In genomic region chr6:143158113-143158581, GRCh38 we compare ENCODE assay signal across 18 cellular contexts.
DNase-seq lines count a peak whose midpoint lies in the region; ATAC-seq, FAIRE-seq and TF ChIP-seq lines count a peak whose summit lies in the region.
"Had no signal": no experiment of that assay in that cellular context is flagged by ENCODE, and none has a peak within 500 bp of the region (broad histone marks: within the 10 kb centered on the region; RNA-seq: fewer than 3 reads in every experiment).

No MANE protein-coding gene starts in this region.

- TF ChIP-seq RAD21 in GM12878 (IDR thresholded peaks at IDR 0.05; ENCODE audit: insufficient read depth, low read depth, low read length) = no peak
- TF ChIP-seq RAD21 in liver (IDR thresholded peaks at IDR 0.05) = peak; percentile 22 to 26

- SMC1A ChIA-PET in GM12878 (lab: Charles Lee; ENCODE audit: uncharacterized antibody, unreplicated experiment) = interaction anchor here (0.6 to 2.0 kb wide), 8 partner anchors 9 to 178 kb away, joined by 3 to 6 read pairs (median 3); no protein-coding TSS in a partner anchor

- ATAC-seq in GM12878 = peak; percentile 30; the same call in 2 of the 3 replicates
- ATAC-seq: T-helper 17 cell had no signal

- TF ChIP-seq POLR2A in GM12878 (IDR thresholded peaks at IDR 0.05; ENCODE audit: low read depth, low read length) = no peak

- DNase-seq in CD1c-positive myeloid dendritic cell (ENCODE audit: extremely low spot score) (peak; percentile 29), LHCN-M2 (ENCODE audit: low read depth) (peak; percentile 61), GM12878 (ENCODE audit: low read depth, low spot score) (no peak), posterior vena cava (ENCODE audit: low spot score) (no peak), kidney (no peak), NCI-H2196 treated with DMSO at 0.1 percent for 48 hours (lab: John Stamatoyannopoulos, UW; ENCODE audit: unreplicated experiment) (no peak), foreskin melanocyte (no peak)
- DNase-seq: effector CD8-positive, alpha-beta T cell; glutamatergic neuron; islet precursor cell; NCI-H1092; NCI-H446; RPMI8226; T-helper 17 cell had no signal

- no peak for TF ChIP-seq EP300 in GM12878 (IDR thresholded peaks at IDR 0.05; ENCODE audit: borderline replicate concordance in 1 of 2, control insufficient read depth in 1 of 2, low read depth in 2 of 2, low read length in 2 of 2)

- no TSS peak for BruUV-seq in GM12878 (replicated peaks; lab: Mats Ljungman, UMichigan)

- H3K9ac ChIP-seq in GM12878 (ENCODE audit: control insufficient read depth, insufficient read depth, low read length) (no peak overlapping the region), liver (ENCODE audit: low read depth in 1 of 2, low read length in 2 of 2) (no peak overlapping the region), kidney (ENCODE audit: low read length in 2 of 2) (no peak overlapping the region)
- H3K9ac ChIP-seq: BLaER1 had no signal

- WGBS in GM12878 (ENCODE audit: insufficient coverage, insufficient replicate concordance, low lambda C conversion rate, missing lambda C conversion rate) = 31% methylated on average over 3 of the region's 3 CpGs
- 12% methylated on average over 3 of the region's 3 CpGs for WGBS in liver

- H3K9me3 ChIP-seq in GM12878 (replicated peaks; ENCODE audit: control insufficient read depth, insufficient read depth, low read length) (no peaks in the 10 kb centered on the region), liver (ENCODE audit: control insufficient read depth in 4 of 4, low read length in 3 of 4) (no peaks in the 10 kb centered on the region), kidney (ENCODE audit: control insufficient read depth in 1 of 2, low read length in 2 of 2) (no peaks in the 10 kb centered on the region)
- H3K9me3 ChIP-seq: BLaER1, vagina had no signal

- H3K27me3 ChIP-seq in GM12878 (replicated peaks in 1 of 2; ENCODE audit: control insufficient read depth in 2 of 2, insufficient read depth in 2 of 2, low read length in 1 of 2) (no peaks in the 10 kb centered on the region), liver (ENCODE audit: control insufficient read depth in 4 of 4, insufficient read depth in 4 of 4, low read length in 3 of 4) (no peaks in the 10 kb centered on the region)
- H3K27me3 ChIP-seq: BLaER1, vagina had no signal

- POLR2A ChIA-PET in GM12878 (lab: Charles Lee) = interaction anchor here (0.6 kb wide), 1 partner anchor 10 kb away, joined by 6 read pairs; no protein-coding TSS in a partner anchor

- intact Hi-C loops in GM12878 (cut with micrococcal nuclease; ENCODE audit: unreplicated experiment) = no loop called here
- intact Hi-C loops in posterior vena cava (cut with DNase I) = no loop called here
- intact Hi-C loops in kidney (cut with DNase I) = no loop called here

- H3K4me3 ChIP-seq in GM12878 (no peak overlapping the region), liver (ENCODE audit: low read depth in 1 of 3, low read length in 3 of 3) (no peak overlapping the region), kidney (ENCODE audit: low read length in 2 of 2) (no peak overlapping the region)
- H3K4me3 ChIP-seq: BLaER1, vagina had no signal

- in situ Hi-C loops in GM12878 (cut with MboI) = no loop called here

- H2AFZ ChIP-seq in GM12878 (ENCODE audit: control insufficient read depth, low read depth, low read length) = no peak overlapping the region

- CTCF ChIA-PET in GM12878 (lab: Yijun Ruan, JAX) = interaction anchor here (1.2 to 2.3 kb wide), 2 partner anchors 11 to 466 kb away, joined by 3 to 5 read pairs; no protein-coding TSS in a partner anchor

- no peak for TF ChIP-seq CTCF in GM12878 (IDR thresholded peaks at IDR 0.05 in 2 of 3, conservative IDR thresholded peaks at IDR 0.05 in 1 of 3; ENCODE audit: control insufficient read depth in 2 of 3, extremely low read depth in 1 of 3, insufficient read depth in 1 of 3, low read depth in 3 of 3, low read length in 3 of 3)
- no peak for TF ChIP-seq CTCF in liver (IDR thresholded peaks at IDR 0.05; ENCODE audit: low read depth, low read length, missing input control)
- TF ChIP-seq CTCF in kidney (IDR thresholded peaks at IDR 0.05; ENCODE audit: borderline replicate concordance, extremely low read depth, insufficient read depth) = no peak

- no peak overlapping the region for H3K4me2 ChIP-seq in GM12878 (ENCODE audit: control insufficient read depth, insufficient read depth)
- H3K4me2 ChIP-seq: BLaER1 had no signal

- no peak for FAIRE-seq in GM12878 (lab: Jason Lieb, UNC)
- FAIRE-seq in kidney (lab: Jason Lieb, UNC) = no peak
- FAIRE-seq: HTR-8/SVneo had no signal

- H3K27ac ChIP-seq in GM12878 (ENCODE audit: control insufficient read depth, insufficient read depth) (no peak overlapping the region), liver (ENCODE audit: low read depth in 1 of 2, low read length in 2 of 2) (peak overlapping the region in 1 of 2 donors; percentile 13), kidney (ENCODE audit: low read depth in 2 of 2, low read length in 2 of 2) (no peak overlapping the region)
- H3K27ac ChIP-seq: BLaER1, vagina had no signal

- H4K20me1 ChIP-seq in GM12878 (ENCODE audit: control insufficient read depth, insufficient read depth) = no peaks in the 10 kb centered on the region
- H4K20me1 ChIP-seq: BLaER1 had no signal

- RAD21 ChIA-PET in GM12878 (lab: Charles Lee; ENCODE audit: unreplicated experiment) = interaction anchor here (0.9 kb wide), 1 partner anchor 451 kb away, joined by 3 read pairs; no protein-coding TSS in a partner anchor

- H3K36me3 ChIP-seq in GM12878 (ENCODE audit: control insufficient read depth in 2 of 2, insufficient read depth in 2 of 2, low read length in 1 of 2) (no peaks in the 10 kb centered on the region), liver (ENCODE audit: control insufficient read depth in 4 of 4, insufficient read depth in 3 of 4, low read depth in 1 of 4, low read length in 3 of 4) (peaks cover 0 to 7% (median under 1%) of the 10 kb centered on the region in 4 donors), kidney (ENCODE audit: control insufficient read depth in 1 of 2, insufficient read depth in 2 of 2, low read length in 2 of 2) (no peaks in the 10 kb centered on the region)
- H3K36me3 ChIP-seq: BLaER1, vagina had no signal

- H3K4me1 ChIP-seq in GM12878 (ENCODE audit: control insufficient read depth, insufficient read depth, low read length) (no peaks in the 10 kb centered on the region), liver (ENCODE audit: control insufficient read depth in 4 of 4, insufficient read depth in 4 of 4, low read length in 3 of 4) (peaks cover 0 to 12% (median 7%) of the 10 kb centered on the region in 4 donors), kidney (ENCODE audit: control insufficient read depth in 1 of 2, insufficient read depth in 1 of 2, low read depth in 1 of 2, low read length in 2 of 2) (no peaks in the 10 kb centered on the region)
- H3K4me1 ChIP-seq: BLaER1, vagina had no signal

- H3K79me2 ChIP-seq in GM12878 (ENCODE audit: control insufficient read depth, insufficient read depth, low read length) = no peaks in the 10 kb centered on the region

TF ChIP-seq in GM12878, 131 proteins besides CTCF, POLR2A, EP300 and RAD21 (continues in another document):
- TF ChIP-seq SUPT20H (IDR thresholded peaks at IDR 0.05; ENCODE audit: borderline replicate concordance, control insufficient read depth, low read depth, low read length) = no peak
- no peak for TF ChIP-seq NKRF (conservative IDR thresholded peaks at IDR 0.05)

TF ChIP-seq in liver, 16 proteins besides CTCF, POLR2A, EP300 and RAD21 (continues in another document):
- TF ChIP-seq RXRA (IDR thresholded peaks at IDR 0.05) = peak; percentile 42 to 79
- peak; percentile 32 for TF ChIP-seq SP1 (IDR thresholded peaks at IDR 0.05)
- TF ChIP-seq HNF4A (conservative IDR thresholded peaks at IDR 0.05) = peak; percentile 29 to 52
- no peak for TF ChIP-seq GABPA (IDR thresholded peaks at IDR 0.05 in 1 of 2, conservative IDR thresholded peaks at IDR 0.05 in 1 of 2)
- TF ChIP-seq NR2F2 (IDR thresholded peaks at IDR 0.05) = peak; percentile 81
- TF ChIP-seq FOXA1 (IDR thresholded peaks at IDR 0.05) = no peak
- no peak for TF ChIP-seq ATF3 (IDR thresholded peaks at IDR 0.05)
- TF ChIP-seq EGR1 (IDR thresholded peaks at IDR 0.05; ENCODE audit: low read depth in 2 of 2) = no peak
- TF ChIP-seq REST (IDR thresholded peaks at IDR 0.05) = no peak
- peak; percentile 9 for TF ChIP-seq FOXA2 (IDR thresholded peaks at IDR 0.05)
- no peak for TF ChIP-seq JUND (IDR thresholded peaks at IDR 0.05)
- TF ChIP-seq HNF4G (IDR thresholded peaks at IDR 0.05) = no peak
- peak; percentile 17 for TF ChIP-seq YY1 (IDR thresholded peaks at IDR 0.05)

Comparison
In these comparisons a context has a peak if more than half of its experiments do, and no peak if none do; other contexts are left out.
1. DNase-seq: peak in CD1c-positive myeloid dendritic cell (single experiment) and LHCN-M2 (single experiment); none in GM12878 (single experiment), posterior vena cava (single experiment), kidney (single experiment), NCI-H2196 treated with DMSO at 0.1 percent for 48 hours (single experiment) and foreskin melanocyte (single experiment).